ENCODE assay signal across 9 cellular contexts in the genomic region with DNA sequence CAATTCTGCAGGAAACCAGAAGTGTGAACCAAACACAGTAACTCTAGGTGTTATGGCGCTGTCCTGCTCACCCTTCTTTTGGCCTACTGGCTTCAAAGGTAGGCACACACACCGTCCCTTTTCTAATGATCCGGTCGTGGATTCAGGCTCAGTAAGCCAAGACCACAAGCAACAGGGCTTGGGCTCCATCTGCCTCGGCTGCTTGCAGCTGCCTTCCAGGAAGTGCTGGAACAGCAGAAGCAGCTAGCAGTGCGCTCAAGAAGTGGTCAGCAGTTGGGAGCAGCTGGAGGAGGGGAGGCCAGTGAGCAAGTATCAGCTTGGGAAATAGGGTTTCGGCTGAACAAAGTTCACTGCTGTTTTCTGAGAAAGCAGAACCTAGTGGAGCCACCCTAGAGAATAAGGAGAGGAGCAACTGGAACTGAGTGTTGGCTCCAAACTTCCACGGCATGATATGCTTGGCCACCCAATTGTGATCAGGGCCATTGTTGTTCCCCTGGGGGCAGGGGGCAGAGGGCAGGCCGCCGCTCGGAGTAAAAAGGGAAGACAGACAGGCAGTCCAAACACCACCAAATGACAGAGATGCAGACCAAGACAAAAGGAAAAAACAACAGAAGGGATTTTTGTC.
DNase-seq lines count a peak whose midpoint lies in the region; ATAC-seq and TF ChIP-seq lines count a peak whose summit lies in the region.
"Had no signal": no experiment of that assay in that cellular context is flagged by ENCODE, and none has a peak within 500 bp of the region (broad histone marks: within the 10 kb centered on the region; RNA-seq: fewer than 3 reads in every experiment).

No MANE protein-coding gene starts in this region.

- H3K36me3 Mint-ChIP-seq in activated CD8-positive, alpha-beta T cell treated with anti-CD3 and anti-CD28 coated beads for 36 hours (ENCODE audit: low read depth), result no peaks in the 10 kb centered on the region

- in situ Hi-C loops in Caki2 (cut with HindIII; ENCODE audit: low pct_unique_long_range_greater_than_20kb, low sequenced_read_pairs), result loop anchor here (25.0 kb wide), 2 partner anchors 243 to 343 kb away; a partner anchor contains a TSS

- H3K9me3 Mint-ChIP-seq in activated CD8-positive, alpha-beta T cell treated with anti-CD3 and anti-CD28 coated beads for 36 hours, result no peaks in the 10 kb centered on the region

- H3K27ac Mint-ChIP-seq in activated CD8-positive, alpha-beta T cell treated with anti-CD3 and anti-CD28 coated beads for 36 hours, result peak overlapping the region; percentile 83

- peak; percentile 71 for DNase-seq in Caki2 (ENCODE audit: low read depth)
- DNase-seq in activated CD8-positive, alpha-beta T cell treated with anti-CD3 and anti-CD28 coated beads for 36 hours, result no peak
- peak; percentile 82 for DNase-seq in left ventricle myocardium superior
- no peak for DNase-seq in smooth muscle cell (lab: John Stamatoyannopoulos, UW; ENCODE audit: unreplicated experiment)
- no peak for DNase-seq in NCI-H2029 treated with DMSO at 0.1 percent for 48 hours (lab: John Stamatoyannopoulos, UW)
- no peak for DNase-seq in NCI-H2196 (lab: John Stamatoyannopoulos, UW; ENCODE audit: unreplicated experiment)
- DNase-seq in kidney glomerular epithelial cell (lab: John Stamatoyannopoulos, UW), result no peak

- H4K20me1 ChIP-seq in smooth muscle cell (ENCODE audit: low read depth), result no peaks in the 10 kb centered on the region

- no peak overlapping the region for H3K4me3 Mint-ChIP-seq in activated CD8-positive, alpha-beta T cell treated with anti-CD3 and anti-CD28 coated beads for 36 hours

- no peaks in the 10 kb centered on the region for H3K79me2 ChIP-seq in smooth muscle cell (ENCODE audit: low read depth)

- peaks cover 58% of the 10 kb centered on the region for H3K4me1 Mint-ChIP-seq in activated CD8-positive, alpha-beta T cell treated with anti-CD3 and anti-CD28 coated beads for 36 hours (ENCODE audit: low read depth)

- no peaks in the 10 kb centered on the region for H3K27me3 Mint-ChIP-seq in activated CD8-positive, alpha-beta T cell treated with anti-CD3 and anti-CD28 coated beads for 36 hours

- peak overlapping the region; percentile 60 for H3K4me2 ChIP-seq in smooth muscle cell

- peak overlapping the region; percentile 61 for H2AFZ ChIP-seq in smooth muscle cell (ENCODE audit: low read depth)

- peaks cover 37% of the 10 kb centered on the region for H3K4me1 ChIP-seq in smooth muscle cell (ENCODE audit: low read depth)

- no peaks in the 10 kb centered on the region for H3K27me3 ChIP-seq in smooth muscle cell (ENCODE audit: low read depth)

- ATAC-seq in HG03571 (IDR thresholded peaks at IDR 0.05; ENCODE audit: unreplicated experiment), result peak; percentile 37
- peak; percentile 34 for ATAC-seq in activated CD8-positive, alpha-beta T cell treated with anti-CD3 and anti-CD28 coated beads for 36 hours
- peak; percentile 92 for ATAC-seq in left ventricle myocardium superior

- peak overlapping the region; percentile 24 for H3K9ac ChIP-seq in smooth muscle cell (ENCODE audit: low read depth)

- no peak for TF ChIP-seq CTCF in activated CD8-positive, alpha-beta T cell treated with anti-CD3 and anti-CD28 coated beads for 36 hours (IDR thresholded peaks at IDR 0.05)
- TF ChIP-seq CTCF in smooth muscle cell (IDR thresholded peaks at IDR 0.05; ENCODE audit: borderline replicate concordance, insufficient read depth, poor library complexity, severe bottlenecking), result no peak

- peak overlapping the region; percentile 81 for H3K27ac ChIP-seq in smooth muscle cell (ENCODE audit: low read depth)
- H3K27ac ChIP-seq: epithelial cell of prostate had no signal

- 65% methylated on average over 11 of the region's 11 CpGs for WGBS in smooth muscle cell (ENCODE audit: low lambda C conversion rate)

- H3K9me3 ChIP-seq in smooth muscle cell (replicated peaks; ENCODE audit: low read depth), result no peaks in the 10 kb centered on the region

- CTCF ChIA-PET in activated CD8-positive, alpha-beta T cell treated with anti-CD3 and anti-CD28 coated beads for 36 hours (lab: Charles Lee), result interaction anchor here (0.7 to 1.5 kb wide), 4 partner anchors 10 to 67 kb away, joined by 3 to 4 read pairs (median 4); no protein-coding TSS in a partner anchor

- H3K4me3 ChIP-seq in smooth muscle cell, result no peak overlapping the region

- no peaks in the 10 kb centered on the region for H3K36me3 ChIP-seq in smooth muscle cell (ENCODE audit: low read depth)

- intact Hi-C loops in activated CD8-positive, alpha-beta T cell treated with anti-CD3 and anti-CD28 coated beads for 36 hours (cut with micrococcal nuclease), result loop anchor here (1.0 kb wide), 1 partner anchor 8 kb away; no protein-coding TSS in a partner anchor
- intact Hi-C loops in left ventricle myocardium superior (cut with micrococcal nuclease), result no loop called here

- peaks cover 12% of the 10 kb centered on the region for H3F3A ChIP-seq in smooth muscle cell (ENCODE audit: low read depth)

- POLR2A ChIA-PET in activated CD8-positive, alpha-beta T cell treated with anti-CD3 and anti-CD28 coated beads for 36 hours (lab: Charles Lee), result interaction anchor here (0.6 to 1.3 kb wide), 4 partner anchors 16 to 101 kb away, joined by 3 to 6 read pairs (median 3); no protein-coding TSS in a partner anchor

Comparison
In these comparisons a context has a peak if more than half of its experiments do, and no peak if none do; other contexts are left out.
1. DNase-seq: peak in Caki2 (single experiment) and left ventricle myocardium superior (single experiment); none in activated CD8-positive, alpha-beta T cell treated with anti-CD3 and anti-CD28 coated beads for 36 hours (single experiment), smooth muscle cell (single experiment), NCI-H2029 treated with DMSO at 0.1 percent for 48 hours (single experiment), NCI-H2196 (single experiment) and kidney glomerular epithelial cell (single experiment).
2. ATAC-seq: peak in every context shown above with its lines; median percentile 92 in left ventricle myocardium superior; 37 in HG03571; 34 in activated CD8-positive, alpha-beta T cell treated with anti-CD3 and anti-CD28 coated beads for 36 hours.